Comparison of ENCODE assay signal across 8 cellular contexts in genomic region chr2:39778233-39778632, GRCh38. TPM values are rescaled to one million over a fixed set of nuclear protein-coding genes. Genes with fewer than 3 reads are reported as not detected.
A peak's percentile ranks its signal among the peaks of the same experiment; 100 is the strongest.
DNase-seq lines count a peak whose midpoint lies in the region; ATAC-seq, FAIRE-seq and TF ChIP-seq lines count a peak whose summit lies in the region.

No MANE protein-coding gene starts in this region.

- H3K4me1 Mint-ChIP-seq in stimulated activated naive CD8-positive, alpha-beta T cell treated with anti-CD3 and anti-CD28 coated beads, Interleukin-15, Interleukin-2, amounts not matched to agents 100 ng/mL and 50 ng/mL, for 24 hours (ENCODE audit: low read depth), result peaks cover 81% of the 10 kb centered on the region

- H3K36me3 Mint-ChIP-seq in stimulated activated naive CD8-positive, alpha-beta T cell treated with anti-CD3 and anti-CD28 coated beads, Interleukin-15, Interleukin-2, amounts not matched to agents 100 ng/mL and 50 ng/mL, for 24 hours (ENCODE audit: low read depth), result peaks cover 26% of the 10 kb centered on the region
- peaks cover 18 to 36% of the 10 kb centered on the region in 2 donors for H3K36me3 Mint-ChIP-seq in activated naive CD4-positive, alpha-beta T cell treated with anti-CD3 and anti-CD28 coated beads, Interleukin-2, amount 50 U/mL, for 72 hours

- DNase-seq in stimulated activated naive CD8-positive, alpha-beta T cell treated with anti-CD3 and anti-CD28 coated beads, Interleukin-15, Interleukin-2, amounts not matched to agents 100 U/mL and 50 U/mL, for 24 hours, result no peak
- DNase-seq in activated naive CD4-positive, alpha-beta T cell treated with anti-CD3 and anti-CD28 coated beads, Interleukin-2, amount 50 U/mL, for 72 hours (ENCODE audit: low spot score in 2 of 2), result no peak
- DNase-seq in kidney (no peak), thyroid gland (no peak), HK-2 (ENCODE audit: unreplicated experiment) (no peak), occipital lobe (lab: John Stamatoyannopoulos, UW) (no peak), C1 segment of cervical spinal cord (lab: John Stamatoyannopoulos, UW) (no peak)

- no peak for ATAC-seq in stimulated activated naive CD8-positive, alpha-beta T cell treated with anti-CD3 and anti-CD28 coated beads, Interleukin-15, Interleukin-2, amounts not matched to agents 100 U/mL and 50 U/mL, for 24 hours
- no peak for ATAC-seq in activated naive CD4-positive, alpha-beta T cell treated with anti-CD3 and anti-CD28 coated beads, Interleukin-2, amount 50 U/mL, for 72 hours

- H3K4me1 ChIP-seq in kidney (ENCODE audit: control insufficient read depth in 1 of 2, insufficient read depth in 1 of 2, low read depth in 1 of 2, low read length in 2 of 2) (peaks cover 0 to 12% of the 10 kb centered on the region in 2 donors), thyroid gland (peaks cover 19 to 22% of the 10 kb centered on the region in 2 donors)

- no peaks in the 10 kb centered on the region for H3K36me3 ChIP-seq in kidney (ENCODE audit: control insufficient read depth in 1 of 2, insufficient read depth in 2 of 2, low read length in 2 of 2)
- no peaks in the 10 kb centered on the region for H3K36me3 ChIP-seq in thyroid gland

- H3K27me3 Mint-ChIP-seq in stimulated activated naive CD8-positive, alpha-beta T cell treated with anti-CD3 and anti-CD28 coated beads, Interleukin-15, Interleukin-2, amounts not matched to agents 100 ng/mL and 50 ng/mL, for 24 hours, result no peaks in the 10 kb centered on the region

- no peaks in the 10 kb centered on the region for H3K9me3 Mint-ChIP-seq in stimulated activated naive CD8-positive, alpha-beta T cell treated with anti-CD3 and anti-CD28 coated beads, Interleukin-15, Interleukin-2, amounts not matched to agents 100 ng/mL and 50 ng/mL, for 24 hours
- H3K9me3 Mint-ChIP-seq in activated naive CD4-positive, alpha-beta T cell treated with anti-CD3 and anti-CD28 coated beads, Interleukin-2, amount 50 U/mL, for 72 hours, result no peaks in the 10 kb centered on the region

- no peak for TF ChIP-seq POLR2A in thyroid gland (IDR thresholded peaks at IDR 0.05)

- 8 to 10% methylated on average over 2 of the region's 2 CpGs for WGBS in thyroid gland, 2 donors

- peak overlapping the region in 1 of 2 donors; percentile 84 for H3K27ac ChIP-seq in kidney (ENCODE audit: low read depth in 2 of 2, low read length in 2 of 2)
- peak overlapping the region in 2 of 3 donors; percentile 80 to 84 for H3K27ac ChIP-seq in thyroid gland

- H3K9ac ChIP-seq in kidney (ENCODE audit: low read length in 2 of 2), result peak overlapping the region; percentile 66 to 74

- FAIRE-seq in kidney (lab: Jason Lieb, UNC), result no peak

- TF ChIP-seq CTCF in kidney (IDR thresholded peaks at IDR 0.05; ENCODE audit: borderline replicate concordance, extremely low read depth, insufficient read depth), result no peak
- TF ChIP-seq CTCF in thyroid gland (IDR thresholded peaks at IDR 0.05), result no peak

- peak overlapping the region; percentile 69 for H3K4me3 ChIP-seq in kidney (ENCODE audit: low read length in 2 of 2)
- H3K4me3 ChIP-seq in thyroid gland (replicated peaks in 1 of 3), result peak overlapping the region; percentile 76 to 91 (median 85)

- H3K27ac Mint-ChIP-seq in stimulated activated naive CD8-positive, alpha-beta T cell treated with anti-CD3 and anti-CD28 coated beads, Interleukin-15, Interleukin-2, amounts not matched to agents 100 ng/mL and 50 ng/mL, for 24 hours, result peak overlapping the region; percentile 93
- H3K27ac Mint-ChIP-seq in activated naive CD4-positive, alpha-beta T cell treated with anti-CD3 and anti-CD28 coated beads, Interleukin-2, amount 50 U/mL, for 72 hours, result peak overlapping the region; percentile 92 to 97

- intact Hi-C loops in kidney (cut with DNase I), result no loop called here
- intact Hi-C loops in thyroid gland (cut with DNase I), result no loop called here

- H3K4me3 Mint-ChIP-seq in stimulated activated naive CD8-positive, alpha-beta T cell treated with anti-CD3 and anti-CD28 coated beads, Interleukin-15, Interleukin-2, amounts not matched to agents 100 ng/mL and 50 ng/mL, for 24 hours, result peak overlapping the region; percentile 94

- H3K27me3 ChIP-seq in thyroid gland, result no peaks in the 10 kb centered on the region

- H3K9me3 ChIP-seq in kidney (ENCODE audit: control insufficient read depth in 1 of 2, low read length in 2 of 2), result no peaks in the 10 kb centered on the region
- no peaks in the 10 kb centered on the region for H3K9me3 ChIP-seq in thyroid gland

RNA-seq across cellular contexts. Expression of gene THUMPD2, which starts 0.8 kb away (rescaled TPM):
- total RNA-seq in activated naive CD4-positive, alpha-beta T cell treated with anti-CD3 and anti-CD28 coated beads, Interleukin-2, amount 50 U/mL, for 72 hours, result 10 to 100 TPM; 12.8 to 14.0 TPM
- 14.1 TPM for total RNA-seq in kidney
- polyA plus RNA-seq in kidney (ENCODE audit: insufficient read depth, low read depth, low replicate concordance), result 9.2 TPM
- total RNA-seq in thyroid gland, result 10 to 100 TPM in 3 of 4 donors, 1 to 10 TPM in 1; 9.3 to 26.7 (median 19.2) TPM
- total RNA-seq in occipital lobe, result 30.3 TPM
